ENCODE assay signal across 35 cellular contexts in genomic region chr20:62466071-62466760, GRCh38. TPM values are rescaled to one million over a fixed set of nuclear protein-coding genes. Genes with fewer than 3 reads are reported as not detected.
"Had no signal": no experiment of that assay in that cellular context is flagged by ENCODE, and none has a peak within 500 bp of the region (broad histone marks: within the 10 kb centered on the region; RNA-seq: fewer than 3 reads in every experiment).

No MANE protein-coding gene starts in this region.

- H3K4me3 Mint-ChIP-seq: activated B cell treated with CpG ODN at 0.5 μM for 24 hours; activated CD4-positive, alpha-beta memory T cell treated with anti-CD3 and anti-CD28 coated beads for 36 hours; activated naive CD4-positive, alpha-beta T cell treated with anti-CD3 and anti-CD28 coated beads for 36 hours; activated naive CD8-positive, alpha-beta T cell; activated naive CD8-positive, alpha-beta T cell treated with anti-CD3 and anti-CD28 coated beads, Interleukin-2, amount 50 U/mL, for 24 hours; activated T-cell treated with anti-CD3 and anti-CD28 coated beads, Interleukin-2, amount 50 U/mL, for 4 hours; activated T-helper 1 cell treated with anti-CD3 and anti-CD28 coated beads, Interleukin-12 subunit alpha, Interleukin-12 subunit beta, Interleukin-2, Interleukin-4 antibody, amounts not matched to agents 30 ng/mL and 10 ng/mL and 1 ng/mL, durations not matched to agents 14 hours and 24 hours and 36 hours; brain; T-cell; T-helper 17 cell had no signal

- H3K27ac ChIP-seq: VCaP had no signal

- H3K27ac Mint-ChIP-seq: activated B cell treated with CpG ODN at 0.5 μM for 24 hours; activated CD4-positive, alpha-beta memory T cell treated with anti-CD3 and anti-CD28 coated beads for 36 hours; activated naive CD4-positive, alpha-beta T cell treated with anti-CD3 and anti-CD28 coated beads for 36 hours; activated naive CD8-positive, alpha-beta T cell; activated naive CD8-positive, alpha-beta T cell treated with anti-CD3 and anti-CD28 coated beads, Interleukin-2, amount 50 U/mL, for 24 hours; activated T-helper 1 cell treated with anti-CD3 and anti-CD28 coated beads, Interleukin-12 subunit alpha, Interleukin-12 subunit beta, Interleukin-2, Interleukin-4 antibody, amounts not matched to agents 30 ng/mL and 10 ng/mL and 1 ng/mL, durations not matched to agents 14 hours and 24 hours and 36 hours; brain; T-cell; T-helper 17 cell had no signal

- H3K4me1 Mint-ChIP-seq: activated B cell treated with CpG ODN at 0.5 μM for 24 hours; activated naive CD8-positive, alpha-beta T cell treated with anti-CD3 and anti-CD28 coated beads, Interleukin-2, amount 50 U/mL, for 24 hours; T-cell; T-helper 17 cell had no signal

- DNase-seq: activated B cell treated with CpG ODN at 0.5 μM for 24 hours; activated CD4-positive, alpha-beta memory T cell treated with anti-CD3 and anti-CD28 coated beads for 36 hours; activated CD4-positive, alpha-beta T cell treated with anti-CD3 and anti-CD28 coated beads for 4 hours; activated CD4-positive, alpha-beta T cell treated with anti-CD3 and anti-CD28 coated beads, Interleukin-2, amount 50 U/mL, for 1 hour; activated CD4-positive, CD25-positive, alpha-beta regulatory T cell treated with anti-CD3 and anti-CD28 coated beads, Interleukin-2, amount 50 U/mL, for 72 hours; activated CD8-positive, alpha-beta memory T cell treated with anti-CD3 and anti-CD28 coated beads, Interleukin-2, amount 50 U/mL, for 4 hours; activated gamma-delta T cell treated with Interleukin-2 at 50 U/mL for 16 hours; activated naive CD4-positive, alpha-beta T cell treated with anti-CD3 and anti-CD28 coated beads for 36 hours; activated naive CD8-positive, alpha-beta T cell treated with anti-CD3 and anti-CD28 coated beads, Interleukin-2, amount 50 U/mL, for 24 hours; activated T-cell treated with anti-CD3 and anti-CD28 coated beads for 4 hours; activated T-cell treated with anti-CD3 and anti-CD28 coated beads, Interleukin-2, amount 50 U/mL, for 4 hours; anterior cingulate cortex; central memory CD4-positive, alpha-beta T cell; NCI-H1092 treated with DMSO at 0.1 percent for 48 hours; NCI-H1417; NCI-H146; NCI-H187; NCI-H2029 treated with DMSO at 0.1 percent for 48 hours; NCI-H2107; NCI-H2171; NCI-H510A; NCI-H526; NCI-H748 treated with DMSO at 0.1 percent for 48 hours; RPMI8226; SIG-M5; T-cell; T-helper 17 cell; T-helper 9 cell had no signal

- H3K36me3 Mint-ChIP-seq: activated CD4-positive, alpha-beta memory T cell treated with anti-CD3 and anti-CD28 coated beads for 36 hours; activated naive CD8-positive, alpha-beta T cell; brain; T-cell had no signal

- H3K9me3 Mint-ChIP-seq: activated B cell treated with CpG ODN at 0.5 μM for 24 hours; activated CD4-positive, alpha-beta memory T cell treated with anti-CD3 and anti-CD28 coated beads for 36 hours; activated naive CD4-positive, alpha-beta T cell treated with anti-CD3 and anti-CD28 coated beads for 36 hours; activated naive CD8-positive, alpha-beta T cell treated with anti-CD3 and anti-CD28 coated beads, Interleukin-2, amount 50 U/mL, for 24 hours; activated T-cell treated with anti-CD3 and anti-CD28 coated beads, Interleukin-2, amount 50 U/mL, for 4 hours; activated T-helper 1 cell treated with anti-CD3 and anti-CD28 coated beads, Interleukin-12 subunit alpha, Interleukin-12 subunit beta, Interleukin-2, Interleukin-4 antibody, amounts not matched to agents 30 ng/mL and 10 ng/mL and 1 ng/mL, durations not matched to agents 14 hours and 24 hours and 36 hours; T-cell had no signal

- FAIRE-seq: bronchial epithelial cell had no signal

- ATAC-seq: activated naive CD8-positive, alpha-beta T cell treated with anti-CD3 and anti-CD28 coated beads, Interleukin-2, amount 50 U/mL, for 24 hours; Right ventricle myocardium inferior; T-cell; T-helper 17 cell had no signal

RNA-seq across cellular contexts. Expression of gene GATA5, which starts 9.6 kb away (rescaled TPM):
- total RNA-seq: activated B cell treated with CpG ODN at 0.5 μM for 24 hours; activated CD4-positive, alpha-beta memory T cell treated with anti-CD3 and anti-CD28 coated beads for 36 hours; activated naive CD4-positive, alpha-beta T cell treated with anti-CD3 and anti-CD28 coated beads for 36 hours; activated T-cell treated with anti-CD3 and anti-CD28 coated beads, Interleukin-2, amount 50 U/mL, for 4 hours; activated T-helper 1 cell treated with anti-CD3 and anti-CD28 coated beads, Interleukin-12 subunit alpha, Interleukin-12 subunit beta, Interleukin-2, Interleukin-4 antibody, amounts not matched to agents 30 ng/mL and 10 ng/mL and 1 ng/mL, durations not matched to agents 14 hours and 24 hours and 36 hours; bronchial epithelial cell; M059J; T-cell; T-helper 17 cell had no signal

RNA-seq across cellular contexts. Expression of gene RBBP8NL, which starts 38.9 kb away (rescaled TPM):
- total RNA-seq: activated B cell treated with CpG ODN at 0.5 μM for 24 hours; activated CD4-positive, alpha-beta memory T cell treated with anti-CD3 and anti-CD28 coated beads for 36 hours; activated naive CD4-positive, alpha-beta T cell treated with anti-CD3 and anti-CD28 coated beads for 36 hours; activated T-cell treated with anti-CD3 and anti-CD28 coated beads, Interleukin-2, amount 50 U/mL, for 4 hours; activated T-helper 1 cell treated with anti-CD3 and anti-CD28 coated beads, Interleukin-12 subunit alpha, Interleukin-12 subunit beta, Interleukin-2, Interleukin-4 antibody, amounts not matched to agents 30 ng/mL and 10 ng/mL and 1 ng/mL, durations not matched to agents 14 hours and 24 hours and 36 hours; M059J; Right ventricle myocardium inferior; T-cell; T-helper 17 cell had no signal
